ENCODE assay signal across 36 cellular contexts in genomic region chr2:170881840-170882239, GRCh38.
"Had no signal": no experiment of that assay in that cellular context is flagged by ENCODE, and none has a peak within 500 bp of the region (broad histone marks: within the 10 kb centered on the region; RNA-seq: fewer than 3 reads in every experiment).

No MANE protein-coding gene starts in this region.

- H3K36me3 ChIP-seq: adrenal gland, brain microvascular endothelial cell, breast epithelium had no signal

- H3K4me1 ChIP-seq: adrenal gland, body of pancreas, breast epithelium had no signal

- H3K9me3 Mint-ChIP-seq: activated B cell treated with CpG ODN at 0.5 μM for 24 hours; activated CD4-positive, alpha-beta memory T cell treated with anti-CD3 and anti-CD28 coated beads for 36 hours; activated CD8-positive, alpha-beta T cell treated with anti-CD3 and anti-CD28 coated beads for 36 hours; activated naive CD4-positive, alpha-beta T cell treated with anti-CD3 and anti-CD28 coated beads for 36 hours; activated naive CD8-positive, alpha-beta T cell treated with anti-CD3 and anti-CD28 coated beads for 36 hours; activated T-cell treated with anti-CD3 and anti-CD28 coated beads, Interleukin-2, amount 50 U/mL, for 4 hours; activated T-cell treated with anti-CD3 and anti-CD28 coated beads, Interleukin-2, amount 50 U/mL, for 72 hours; activated T-helper 1 cell treated with anti-CD3 and anti-CD28 coated beads, Interleukin-12 subunit alpha, Interleukin-12 subunit beta, Interleukin-2, Interleukin-4 antibody, amounts not matched to agents 30 ng/mL and 10 ng/mL and 1 ng/mL, durations not matched to agents 14 hours and 24 hours and 36 hours; activated T-helper 17 cell treated with anti-CD3 and anti-CD28 coated beads, Interleukin-2, amount 50 U/mL, for 72 hours; T-helper 2 cell treated with Interferon-gamma antibody and Interleukin-4, amounts not matched to agents 5 μg/mL and 100 μg/mL, for 36 hours had no signal

- H3K36me3 Mint-ChIP-seq: activated CD4-positive, alpha-beta memory T cell treated with anti-CD3 and anti-CD28 coated beads for 36 hours; activated naive CD4-positive, alpha-beta T cell treated with anti-CD3 and anti-CD28 coated beads, Interleukin-2, amount 50 U/mL, for 72 hours; activated naive CD8-positive, alpha-beta T cell treated with anti-CD3 and anti-CD28 coated beads for 36 hours had no signal

- H3K9me3 ChIP-seq: adrenal gland, body of pancreas, breast epithelium had no signal

- H3K27ac Mint-ChIP-seq: activated B cell treated with CpG ODN at 0.5 μM for 24 hours; activated CD4-positive, alpha-beta memory T cell treated with anti-CD3 and anti-CD28 coated beads for 36 hours; activated CD4-positive, alpha-beta T cell treated with anti-CD3 and anti-CD28 coated beads, Interleukin-2, amount 10 ng/mL, durations not matched to agents 24 days and 14 days; activated CD8-positive, alpha-beta T cell treated with anti-CD3 and anti-CD28 coated beads for 36 hours; activated naive CD4-positive, alpha-beta T cell treated with anti-CD3 and anti-CD28 coated beads for 36 hours; activated naive CD4-positive, alpha-beta T cell treated with anti-CD3 and anti-CD28 coated beads, Interleukin-2, amount 50 U/mL, for 72 hours; activated naive CD8-positive, alpha-beta T cell treated with anti-CD3 and anti-CD28 coated beads for 36 hours; activated T-cell treated with anti-CD3 and anti-CD28 coated beads, Interleukin-2, amount 50 U/mL, for 72 hours; activated T-helper 1 cell treated with anti-CD3 and anti-CD28 coated beads, Interleukin-12 subunit alpha, Interleukin-12 subunit beta, Interleukin-2, Interleukin-4 antibody, amounts not matched to agents 30 ng/mL and 10 ng/mL and 1 ng/mL, durations not matched to agents 14 hours and 24 hours and 36 hours; activated T-helper 17 cell treated with anti-CD3 and anti-CD28 coated beads, Interleukin-2, amount 50 U/mL, for 72 hours; T-helper 2 cell treated with Interferon-gamma antibody and Interleukin-4, amounts not matched to agents 5 μg/mL and 100 μg/mL, for 36 hours had no signal

- H3K4me3 ChIP-seq: adrenal gland, body of pancreas, breast epithelium had no signal

- DNase-seq: activated B cell treated with CpG ODN at 0.5 μM for 24 hours; activated CD4-positive, alpha-beta memory T cell treated with anti-CD3 and anti-CD28 coated beads for 36 hours; activated CD4-positive, alpha-beta T cell treated with anti-CD3 and anti-CD28 coated beads for 4 hours; activated CD4-positive, alpha-beta T cell treated with anti-CD3 and anti-CD28 coated beads, Interleukin-2, amount 10 ng/mL, durations not matched to agents 24 days and 14 days; activated CD4-positive, alpha-beta T cell treated with anti-CD3 and anti-CD28 coated beads, Interleukin-2, amount 50 U/mL, for 1 hour; activated CD4-positive, alpha-beta T cell treated with anti-CD3 and anti-CD28 coated beads, Interleukin-2, amount 50 U/mL, for 4 hours; activated CD4-positive, CD25-positive, alpha-beta regulatory T cell treated with anti-CD3 and anti-CD28 coated beads, Interleukin-2, amount 50 U/mL, for 72 hours; activated CD8-positive, alpha-beta memory T cell treated with anti-CD3 and anti-CD28 coated beads, Interleukin-2, amount 50 U/mL, for 4 hours; activated CD8-positive, alpha-beta T cell treated with anti-CD3 and anti-CD28 coated beads for 36 hours; activated effector memory CD4-positive, alpha-beta T cell treated with anti-CD3 and anti-CD28 coated beads, Interleukin-2, amount 50 U/mL, for 16 hours; activated gamma-delta T cell treated with Interleukin-2 at 50 U/mL for 16 hours; activated naive CD4-positive, alpha-beta T cell; activated naive CD4-positive, alpha-beta T cell treated with anti-CD3 and anti-CD28 coated beads for 36 hours; activated naive CD4-positive, alpha-beta T cell treated with anti-CD3 and anti-CD28 coated beads, Interleukin-2, amount 50 U/mL, for 16 hours; activated naive CD8-positive, alpha-beta T cell treated with anti-CD3 and anti-CD28 coated beads for 36 hours; activated T-cell treated with anti-CD3 and anti-CD28 coated beads for 4 hours; activated T-cell treated with anti-CD3 and anti-CD28 coated beads, Interleukin-2, amount 50 U/mL, for 1 hour; activated T-cell treated with anti-CD3 and anti-CD28 coated beads, Interleukin-2, amount 50 U/mL, for 4 hours; activated T-cell treated with anti-CD3 and anti-CD28 coated beads, Interleukin-2, amount 50 U/mL, for 72 hours; adrenal gland; amniotic stem cell; aorta; body of pancreas; brain microvascular endothelial cell; central memory CD4-positive, alpha-beta T cell; T-helper 2 cell; T-helper 9 cell had no signal

- H3K27me3 ChIP-seq: adrenal gland, body of pancreas, brain microvascular endothelial cell, breast epithelium had no signal

- FAIRE-seq: astrocyte, colon, TTC549 had no signal

- ATAC-seq: activated CD8-positive, alpha-beta T cell treated with anti-CD3 and anti-CD28 coated beads for 36 hours; activated naive CD4-positive, alpha-beta T cell treated with anti-CD3 and anti-CD28 coated beads, Interleukin-2, amount 50 U/mL, for 72 hours; activated T-cell treated with anti-CD3 and anti-CD28 coated beads, Interleukin-2, amount 50 U/mL, for 4 hours; activated T-cell treated with anti-CD3 and anti-CD28 coated beads, Interleukin-2, amount 50 U/mL, for 72 hours; activated T-helper 17 cell treated with anti-CD3 and anti-CD28 coated beads, Interleukin-2, amount 50 U/mL, for 72 hours; body of pancreas had no signal

- H3K27ac ChIP-seq: adrenal gland, body of pancreas, brain microvascular endothelial cell, breast epithelium, VCaP had no signal

- H3K4me3 Mint-ChIP-seq: activated B cell treated with CpG ODN at 0.5 μM for 24 hours; activated CD4-positive, alpha-beta memory T cell treated with anti-CD3 and anti-CD28 coated beads for 36 hours; activated CD4-positive, alpha-beta T cell treated with anti-CD3 and anti-CD28 coated beads, Interleukin-2, amount 10 ng/mL, durations not matched to agents 24 days and 14 days; activated CD8-positive, alpha-beta T cell treated with anti-CD3 and anti-CD28 coated beads for 36 hours; activated naive CD4-positive, alpha-beta T cell treated with anti-CD3 and anti-CD28 coated beads for 36 hours; activated naive CD8-positive, alpha-beta T cell treated with anti-CD3 and anti-CD28 coated beads for 36 hours; activated T-cell treated with anti-CD3 and anti-CD28 coated beads, Interleukin-2, amount 50 U/mL, for 4 hours; activated T-cell treated with anti-CD3 and anti-CD28 coated beads, Interleukin-2, amount 50 U/mL, for 72 hours; activated T-helper 1 cell treated with anti-CD3 and anti-CD28 coated beads, Interleukin-12 subunit alpha, Interleukin-12 subunit beta, Interleukin-2, Interleukin-4 antibody, amounts not matched to agents 30 ng/mL and 10 ng/mL and 1 ng/mL, durations not matched to agents 14 hours and 24 hours and 36 hours; activated T-helper 17 cell treated with anti-CD3 and anti-CD28 coated beads, Interleukin-2, amount 50 U/mL, for 72 hours; T-helper 2 cell treated with Interferon-gamma antibody and Interleukin-4, amounts not matched to agents 5 μg/mL and 100 μg/mL, for 36 hours had no signal
